ENCODE assay signal across 1 cellular context in the genomic region with DNA sequence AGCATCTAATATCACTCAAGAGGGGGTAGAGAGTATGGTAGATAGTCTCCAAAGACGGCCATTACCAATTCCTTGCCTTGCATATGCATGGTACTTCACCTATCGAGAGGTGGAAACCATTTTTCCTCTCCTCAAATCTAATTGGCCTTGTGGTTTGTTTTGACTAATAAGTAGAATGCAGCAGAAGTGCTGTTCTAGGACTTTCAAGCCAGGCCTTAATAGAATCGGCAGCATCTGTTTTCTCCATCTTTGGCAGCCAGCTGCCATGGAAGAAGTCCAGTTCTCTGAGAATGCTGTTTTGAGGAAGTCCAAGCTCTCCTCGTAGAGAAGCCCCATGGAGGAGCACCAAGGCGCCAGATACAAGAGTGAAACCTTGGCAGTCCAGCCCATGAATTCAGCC.
TF ChIP-seq lines count a peak whose summit lies in the region.

No MANE protein-coding gene starts in this region.

TF ChIP-seq in HepG2, 621 proteins besides CTCF, POLR2A, EP300 and RAD21:
- no peak for TF ChIP-seq HDAC1 (CRISPR knock-in tag; IDR thresholded peaks at IDR 0.05)
- TF ChIP-seq, protein P1, sequence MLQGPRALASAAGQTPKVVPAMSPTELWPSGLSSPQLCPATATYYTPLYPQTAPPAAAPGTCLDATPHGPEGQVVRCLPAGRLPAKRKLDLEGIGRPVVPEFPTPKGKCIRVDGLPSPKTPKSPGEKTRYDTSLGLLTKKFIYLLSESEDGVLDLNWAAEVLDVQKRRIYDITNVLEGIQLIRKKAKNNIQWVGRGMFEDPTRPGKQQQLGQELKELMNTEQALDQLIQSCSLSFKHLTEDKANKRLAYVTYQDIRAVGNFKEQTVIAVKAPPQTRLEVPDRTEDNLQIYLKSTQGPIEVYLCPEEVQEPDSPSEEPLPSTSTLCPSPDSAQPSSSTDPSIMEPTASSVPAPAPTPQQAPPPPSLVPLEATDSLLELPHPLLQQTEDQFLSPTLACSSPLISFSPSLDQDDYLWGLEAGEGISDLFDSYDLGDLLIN (CRISPR knock-in tag; IDR thresholded peaks at IDR 0.05; ENCODE audit: borderline replicate concordance) = no peak
